In genomic region chr6:1122083-1122482, GRCh38 we compare ENCODE assay signal across 25 cellular contexts.
"Had no signal": no experiment of that assay in that cellular context is flagged by ENCODE, and none has a peak within 500 bp of the region (broad histone marks: within the 10 kb centered on the region; RNA-seq: fewer than 3 reads in every experiment).

No MANE protein-coding gene starts in this region.

- H3K4me3 ChIP-seq: colonic mucosa, esophagus squamous epithelium, gastrocnemius medialis, heart right ventricle, left lung, lower lobe of right lung, mucosa of descending colon had no signal

- H3K4me3 Mint-ChIP-seq: dendritic cell treated with granulocyte-macrophage colony-stimulating factor and Interleukin-4, amounts not matched to agents 40 ng/mL and 50 ng/mL, for 4 days; effector memory CD8-positive, alpha-beta T cell; endodermal cell; mesothelial cell of epicardium had no signal

- H3K9me3 Mint-ChIP-seq: dendritic cell treated with granulocyte-macrophage colony-stimulating factor and Interleukin-4, amounts not matched to agents 40 ng/mL and 50 ng/mL, for 4 days; effector memory CD8-positive, alpha-beta T cell; endodermal cell; mesothelial cell of epicardium had no signal

- H3K27ac Mint-ChIP-seq: dendritic cell treated with granulocyte-macrophage colony-stimulating factor and Interleukin-4, amounts not matched to agents 40 ng/mL and 50 ng/mL, for 4 days; effector memory CD8-positive, alpha-beta T cell; endodermal cell; mesothelial cell of epicardium had no signal

- H3K9me3 ChIP-seq: colonic mucosa, esophagus squamous epithelium, gastrocnemius medialis, heart right ventricle, left lung, lower lobe of right lung, mucosa of descending colon had no signal

- DNase-seq: colonic mucosa; cortex of kidney; effector CD8-positive, alpha-beta T cell; effector memory CD8-positive, alpha-beta T cell; endodermal cell; erythroblast; esophagus squamous epithelium; foreskin fibroblast; foreskin melanocyte; gastrocnemius medialis; glutamatergic neuron; head of caudate nucleus; heart right ventricle; hippocampal formation; kidney glomerular epithelial cell; left cardiac atrium; left lung; left ventricle myocardium superior; lower lobe of right lung; mesenchymal stem cell; mucosa of descending colon had no signal

- H3K4me1 Mint-ChIP-seq: mesothelial cell of epicardium had no signal

- ATAC-seq: effector memory CD8-positive, alpha-beta T cell; esophagus mucosa; gastrocnemius medialis; heart right ventricle; left cardiac atrium; left lung; left ventricle myocardium superior; lower lobe of right lung; mucosa of descending colon had no signal

- H3K36me3 Mint-ChIP-seq: mesothelial cell of epicardium had no signal

- H3K27me3 ChIP-seq: colonic mucosa, esophagus squamous epithelium, gastrocnemius medialis, left lung had no signal

- H3K27ac ChIP-seq: colonic mucosa, epithelial cell of prostate, esophagus squamous epithelium, gastrocnemius medialis, heart right ventricle, left lung, lower lobe of right lung had no signal

- H3K4me1 ChIP-seq: colonic mucosa, gastrocnemius medialis, heart right ventricle, left lung, lower lobe of right lung had no signal

- H3K36me3 ChIP-seq: colonic mucosa, esophagus squamous epithelium, gastrocnemius medialis, heart right ventricle, left lung, lower lobe of right lung had no signal
